16 cellular contexts compared by ENCODE assay signal in genomic region chr1:101444873-101445618, GRCh38.
DNase-seq lines count a peak whose midpoint lies in the region; ATAC-seq lines count a peak whose summit lies in the region.
"Had no signal": no experiment of that assay in that cellular context is flagged by ENCODE, and none has a peak within 500 bp of the region (broad histone marks: within the 10 kb centered on the region; RNA-seq: fewer than 3 reads in every experiment).

No MANE protein-coding gene starts in this region.

- H3K4me1 ChIP-seq in mesodermal cell (ENCODE audit: control insufficient read depth, insufficient read depth, low read length, poor library complexity, severe bottlenecking): no peaks in the 10 kb centered on the region
- H3K4me1 ChIP-seq: thyroid gland had no signal

- H3K36me3 ChIP-seq in mesodermal cell (ENCODE audit: control insufficient read depth, insufficient read depth, low read length): no peaks in the 10 kb centered on the region
- H3K36me3 ChIP-seq: thyroid gland had no signal

- H3K9me3 ChIP-seq in mesodermal cell (ENCODE audit: control insufficient read depth, low read length): no peaks in the 10 kb centered on the region
- H3K9me3 ChIP-seq: thyroid gland had no signal

- H3K27ac ChIP-seq in mesodermal cell (ENCODE audit: low read depth, low read length, severe bottlenecking): peak overlapping the region; percentile 64
- H3K27ac ChIP-seq: HL-60, KMS-11, thyroid gland had no signal

- DNase-seq in MV-4-11 (lab: John Stamatoyannopoulos, UW) (no peak), SKM-1 (lab: John Stamatoyannopoulos, UW; ENCODE audit: unreplicated experiment) (no peak), middle frontal gyrus (ENCODE audit: extremely low spot score, low spot score) (no peak)
- DNase-seq: activated B cell treated with CpG ODN at 0.5 μM for 24 hours; effector CD4-positive, alpha-beta T cell; NCI-H1417; stimulated activated CD4-positive, alpha-beta T cell treated with anti-CD3 and anti-CD28 coated beads, Interleukin-2, amount 100 ng/mL, for 24 hours; stimulated activated CD8-positive, alpha-beta memory T cell treated with anti-CD3 and anti-CD28 coated beads, Interleukin-4, amount 100 ng/mL, for 48 hours; thyroid gland had no signal

- WGBS in mesodermal cell (ENCODE audit: insufficient coverage in 2 of 2), 2 experiments: 67 to 71% methylated on average over 1 of the region's 2 CpGs

- ATAC-seq in GM18868 (IDR thresholded peaks at IDR 0.05; ENCODE audit: unreplicated experiment): peak; percentile 51
- ATAC-seq in GM21786 (IDR thresholded peaks at IDR 0.05; ENCODE audit: unreplicated experiment): peak; percentile 35
- peak; percentile 25 for ATAC-seq in HG03520 (IDR thresholded peaks at IDR 0.05; ENCODE audit: unreplicated experiment)

- no peak overlapping the region for H3K4me3 ChIP-seq in mesodermal cell (ENCODE audit: extremely low read depth, insufficient read depth, low read length, poor library complexity, severe bottlenecking)
- H3K4me3 ChIP-seq: lung, thyroid gland had no signal
